ENCODE assay signal across 16 cellular contexts in genomic region chr21:17435565-17436543, GRCh38.
DNase-seq lines count a peak whose midpoint lies in the region; ATAC-seq and TF ChIP-seq lines count a peak whose summit lies in the region.
"Had no signal": no experiment of that assay in that cellular context is flagged by ENCODE, and none has a peak within 500 bp of the region (broad histone marks: within the 10 kb centered on the region; RNA-seq: fewer than 3 reads in every experiment).

No MANE protein-coding gene starts in this region.

- peaks cover 13 to 18% of the 10 kb centered on the region in 2 donors for H3K4me1 ChIP-seq in mucosa of rectum (ENCODE audit: control insufficient read depth in 2 of 2, insufficient read depth in 2 of 2, low read length in 2 of 2)
- H3K4me1 ChIP-seq in uterus, result peaks cover 4% of the 10 kb centered on the region in 2 donors
- H3K4me1 ChIP-seq: BE2C had no signal

- no peak overlapping the region for H3K4me3 ChIP-seq in dorsolateral prefrontal cortex
- H3K4me3 ChIP-seq in mucosa of rectum (ENCODE audit: low read length in 2 of 2), result no peak overlapping the region
- no peak overlapping the region for H3K4me3 ChIP-seq in uterus

- no peaks in the 10 kb centered on the region for H3K36me3 Mint-ChIP-seq in CD14-positive monocyte

- no peak for TF ChIP-seq POLR2A in uterus (IDR thresholded peaks at IDR 0.05)

- no peak for TF ChIP-seq CTCF in dorsolateral prefrontal cortex (IDR thresholded peaks at IDR 0.05 in 54 of 56, conservative IDR thresholded peaks at IDR 0.05 in 2 of 56; ENCODE audit: low read depth in 1 of 56, partially characterized antibody in 56 of 56)
- no peak for TF ChIP-seq CTCF in uterus (IDR thresholded peaks at IDR 0.05)
- no peak for TF ChIP-seq CTCF in CD14-positive monocyte (IDR thresholded peaks at IDR 0.05)

- H3K4me1 Mint-ChIP-seq in CD14-positive monocyte, result no peaks in the 10 kb centered on the region

- H3K27ac ChIP-seq in dorsolateral prefrontal cortex (peak overlapping the region in 56 of 59 donors; percentile 8 to 91 (median 78)), mucosa of rectum (ENCODE audit: low read depth in 2 of 2, low read length in 2 of 2) (peak overlapping the region; percentile 69 to 71), uterus (peak overlapping the region; percentile 53 to 68)
- H3K27ac ChIP-seq: 22Rv1 had no signal

- peaks cover 0 to 1% (median 1%) of the 10 kb centered on the region in 3 donors for H3K27me3 Mint-ChIP-seq in CD14-positive monocyte (ENCODE audit: low read depth in 3 of 3)

- no peak overlapping the region for H3K4me3 Mint-ChIP-seq in CD14-positive monocyte
- H3K4me3 Mint-ChIP-seq: activated CD8-positive, alpha-beta T cell treated with anti-CD3 and anti-CD28 coated beads, Interleukin-2, amount 10 ng/mL, durations not matched to agents 7 days and 5 days; activated T-cell treated with anti-CD3 and anti-CD28 coated beads, Interleukin-2, amount 50 U/mL, for 4 hours had no signal

- ATAC-seq in HG02678 (IDR thresholded peaks at IDR 0.05; ENCODE audit: unreplicated experiment), result no peak
- no peak for ATAC-seq in Right ventricle myocardium inferior
- ATAC-seq: activated CD4-positive, CD25-positive, alpha-beta regulatory T cell treated with anti-CD3 and anti-CD28 coated beads, Interleukin-2, amount 50 U/mL, for 24 hours; activated CD8-positive, alpha-beta T cell treated with anti-CD3 and anti-CD28 coated beads, Interleukin-2, amount 10 ng/mL, durations not matched to agents 7 days and 5 days; activated T-cell treated with anti-CD3 and anti-CD28 coated beads, Interleukin-2, amount 50 U/mL, for 4 hours had no signal

- no peaks in the 10 kb centered on the region for H3K36me3 ChIP-seq in mucosa of rectum (ENCODE audit: control insufficient read depth in 2 of 2, insufficient read depth in 2 of 2, low read length in 2 of 2)
- no peaks in the 10 kb centered on the region for H3K36me3 ChIP-seq in uterus
- H3K36me3 ChIP-seq: BE2C had no signal

- no peaks in the 10 kb centered on the region for H3K27me3 ChIP-seq in dorsolateral prefrontal cortex
- no peaks in the 10 kb centered on the region for H3K27me3 ChIP-seq in mucosa of rectum (ENCODE audit: control insufficient read depth in 2 of 2, insufficient read depth in 2 of 2, low read length in 2 of 2)
- H3K27me3 ChIP-seq in uterus, result no peaks in the 10 kb centered on the region
- H3K27me3 ChIP-seq: BE2C had no signal

- peak; percentile 33 for DNase-seq in DMS53 (lab: John Stamatoyannopoulos, UW)
- no peak for DNase-seq in DMS53 treated with DMSO at 0.1 percent for 48 hours (lab: John Stamatoyannopoulos, UW; ENCODE audit: unreplicated experiment)
- DNase-seq in dorsolateral prefrontal cortex, result no peak
- no peak for DNase-seq in uterus
- no peak for DNase-seq in CD14-positive monocyte (ENCODE audit: low spot score)
- DNase-seq in Right ventricle myocardium inferior (ENCODE audit: missing footprints), result no peak
- DNase-seq: activated CD8-positive, alpha-beta T cell treated with anti-CD3 and anti-CD28 coated beads, Interleukin-2, amount 10 ng/mL, durations not matched to agents 7 days and 5 days; activated naive CD4-positive, alpha-beta T cell treated with anti-CD3 and anti-CD28 coated beads, Interleukin-2, amount 50 U/mL, for 16 hours; activated T-cell treated with anti-CD3 and anti-CD28 coated beads, Interleukin-2, amount 50 U/mL, for 4 hours; BE2C; Karpas-422; trophoblast cell had no signal

- H3K9me3 ChIP-seq in mucosa of rectum (ENCODE audit: control insufficient read depth in 2 of 2, low read length in 2 of 2), result no peaks in the 10 kb centered on the region
- H3K9me3 ChIP-seq in uterus, result no peaks in the 10 kb centered on the region
- H3K9me3 ChIP-seq: BE2C had no signal

- H3K9ac ChIP-seq in mucosa of rectum (ENCODE audit: low read depth in 1 of 2, low read length in 2 of 2), result peak overlapping the region in 1 of 2 donors; percentile 9

- no peak overlapping the region for H3K27ac Mint-ChIP-seq in CD14-positive monocyte
- H3K27ac Mint-ChIP-seq: activated CD8-positive, alpha-beta T cell treated with anti-CD3 and anti-CD28 coated beads, Interleukin-2, amount 10 ng/mL, durations not matched to agents 7 days and 5 days had no signal

- peaks cover 0 to 4% (median 0%) of the 10 kb centered on the region in 7 donors for H3K9me3 Mint-ChIP-seq in CD14-positive monocyte
- H3K9me3 Mint-ChIP-seq: activated T-cell treated with anti-CD3 and anti-CD28 coated beads, Interleukin-2, amount 50 U/mL, for 4 hours had no signal

- intact Hi-C loops in dorsolateral prefrontal cortex (cut with DNase I) (no loop called here), uterus (cut with DNase I; ENCODE audit: low total_unique reads) (no loop called here), CD14-positive monocyte (cut with micrococcal nuclease) (no loop called here), Right ventricle myocardium inferior (cut with DNase I) (no loop called here)
